ENCODE assay signal across 12 cellular contexts in the genomic region with DNA sequence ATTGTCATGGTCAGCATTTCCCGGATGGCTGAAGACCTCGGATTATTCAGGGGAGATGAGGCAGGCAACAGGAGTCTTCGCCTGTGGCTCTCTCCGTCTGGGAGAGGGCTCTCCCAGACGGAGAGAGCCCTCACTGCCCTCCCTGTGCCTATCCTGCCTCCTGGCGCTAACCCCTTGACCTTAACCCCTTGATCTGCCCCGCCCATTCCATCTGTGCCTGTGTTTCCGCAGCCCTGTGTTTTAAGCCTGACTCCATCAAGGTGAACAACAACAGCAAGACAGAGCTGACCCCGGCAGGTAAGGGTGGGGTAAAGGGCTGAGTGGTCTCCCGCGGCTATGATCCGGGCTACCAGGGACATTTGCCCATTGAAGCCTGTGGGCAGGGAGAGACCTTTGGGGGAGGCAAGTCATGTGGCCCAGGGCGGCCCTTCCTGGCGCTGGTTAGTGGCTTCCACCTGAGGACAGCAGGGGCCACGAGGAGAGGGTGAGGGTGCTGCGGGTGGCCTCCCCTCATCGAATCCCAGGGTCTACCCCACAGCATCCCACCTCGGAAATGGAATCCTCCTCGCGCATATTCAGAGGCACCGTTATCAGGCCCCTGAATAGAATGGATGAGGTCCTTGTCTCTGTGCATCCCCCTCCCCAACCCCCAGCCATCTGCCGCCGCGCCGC. TPM values are rescaled to one million over a fixed set of nuclear protein-coding genes. Genes with fewer than 3 reads are reported as not detected.
A peak's percentile ranks its signal among the peaks of the same experiment; 100 is the strongest.
DNase-seq lines count a peak whose midpoint lies in the region; ATAC-seq and TF ChIP-seq lines count a peak whose summit lies in the region.
"Had no signal": no experiment of that assay in that cellular context is flagged by ENCODE, and none has a peak within 500 bp of the region (broad histone marks: within the 10 kb centered on the region; RNA-seq: fewer than 3 reads in every experiment).

No MANE protein-coding gene starts in this region.

- H3K27me3 ChIP-seq in spleen (replicated peaks in 1 of 7): peaks cover 19 to 96% (median 59%) of the 10 kb centered on the region in 7 donors

- peak overlapping the region; percentile 53 for H3K4me3 Mint-ChIP-seq in activated CD4-positive, alpha-beta T cell treated with anti-CD3 and anti-CD28 coated beads, Interleukin-2, amount 10 ng/mL, durations not matched to agents 7 days and 5 days
- peak overlapping the region; percentile 67 for H3K4me3 Mint-ChIP-seq in activated T-helper 17 cell treated with anti-CD3 and anti-CD28 coated beads, Interleukin-2, amount 50 U/mL, for 72 hours

- intact Hi-C loops in spleen (cut with DNase I; ENCODE audit: low total_unique reads): no loop called here

- H3K4me1 ChIP-seq in spleen: peaks cover 14 to 24% (median 18%) of the 10 kb centered on the region in 6 donors

- H3K36me3 ChIP-seq in spleen: no peaks in the 10 kb centered on the region

- no peaks in the 10 kb centered on the region for H3K9me3 ChIP-seq in spleen

- CTCF ChIA-PET in activated CD4-positive, alpha-beta T cell treated with anti-CD3 and anti-CD28 coated beads, Interleukin-2, amount 10 ng/mL, durations not matched to agents 7 days and 5 days (lab: Charles Lee): interaction anchor here (1.0 to 1.3 kb wide), 2 partner anchors 8 to 112 kb away, joined by 4 read pairs; no protein-coding TSS in a partner anchor

- no peaks in the 10 kb centered on the region for H3K36me3 Mint-ChIP-seq in activated CD4-positive, alpha-beta T cell treated with anti-CD3 and anti-CD28 coated beads, Interleukin-2, amount 10 ng/mL, durations not matched to agents 7 days and 5 days (ENCODE audit: low read depth)
- no peaks in the 10 kb centered on the region for H3K36me3 Mint-ChIP-seq in activated T-helper 17 cell treated with anti-CD3 and anti-CD28 coated beads, Interleukin-2, amount 50 U/mL, for 72 hours (ENCODE audit: low read depth)

- peak overlapping the region in 7 of 8 donors; percentile 26 to 64 (median 37) for H3K4me3 ChIP-seq in spleen

- peaks cover 34% of the 10 kb centered on the region for H3K27me3 Mint-ChIP-seq in activated CD4-positive, alpha-beta T cell treated with anti-CD3 and anti-CD28 coated beads, Interleukin-2, amount 10 ng/mL, durations not matched to agents 7 days and 5 days
- H3K27me3 Mint-ChIP-seq in activated T-helper 17 cell treated with anti-CD3 and anti-CD28 coated beads, Interleukin-2, amount 50 U/mL, for 72 hours: peaks cover 48% of the 10 kb centered on the region

- no peak for DNase-seq in activated CD4-positive, alpha-beta T cell treated with anti-CD3 and anti-CD28 coated beads, Interleukin-2, amount 10 ng/mL, durations not matched to agents 7 days and 5 days
- no peak for DNase-seq in activated CD4-positive, alpha-beta T cell treated with anti-CD3 and anti-CD28 coated beads for 4 hours
- DNase-seq in iPS-NIHi11 (ENCODE audit: low spot score) (peak; percentile 58), spleen (no peak), nucleus accumbens (lab: John Stamatoyannopoulos, UW) (no peak), GM19240 (ENCODE audit: insufficient read length, low spot score) (no peak)
- DNase-seq: activated effector memory CD4-positive, alpha-beta T cell treated with anti-CD3 and anti-CD28 coated beads, Interleukin-2, amount 50 U/mL, for 16 hours; hippocampal formation; NCI-H1105 treated with DMSO at 0.1 percent for 48 hours had no signal

- peak in 1 of 11 experiments; percentile 1 for TF ChIP-seq CTCF in spleen (IDR thresholded peaks at IDR 0.05 in 8 of 11, conservative IDR thresholded peaks at IDR 0.05 in 3 of 11)

- H3K4me1 Mint-ChIP-seq in activated CD4-positive, alpha-beta T cell treated with anti-CD3 and anti-CD28 coated beads, Interleukin-2, amount 10 ng/mL, durations not matched to agents 7 days and 5 days: peaks cover 15% of the 10 kb centered on the region
- peaks cover 12% of the 10 kb centered on the region for H3K4me1 Mint-ChIP-seq in activated T-helper 17 cell treated with anti-CD3 and anti-CD28 coated beads, Interleukin-2, amount 50 U/mL, for 72 hours

- TF ChIP-seq POLR2A in spleen (IDR thresholded peaks at IDR 0.05): no peak

- no peak for ATAC-seq in activated T-helper 17 cell treated with anti-CD3 and anti-CD28 coated beads, Interleukin-2, amount 50 U/mL, for 72 hours (replicated peaks)
- no peak for ATAC-seq in GM21529 (IDR thresholded peaks at IDR 0.05; ENCODE audit: unreplicated experiment)

- H3K9me3 Mint-ChIP-seq in activated CD4-positive, alpha-beta T cell treated with anti-CD3 and anti-CD28 coated beads, Interleukin-2, amount 10 ng/mL, durations not matched to agents 7 days and 5 days: no peaks in the 10 kb centered on the region
- H3K9me3 Mint-ChIP-seq in activated T-helper 17 cell treated with anti-CD3 and anti-CD28 coated beads, Interleukin-2, amount 50 U/mL, for 72 hours: no peaks in the 10 kb centered on the region

- no peak overlapping the region for H3K27ac ChIP-seq in spleen

- 20 to 27% (median 24%) methylated on average over 23 to 25 of the region's 25 CpGs for WGBS in spleen, 5 donors

- H3K27ac Mint-ChIP-seq in activated CD4-positive, alpha-beta T cell treated with anti-CD3 and anti-CD28 coated beads, Interleukin-2, amount 10 ng/mL, durations not matched to agents 7 days and 5 days: no peak overlapping the region
- no peak overlapping the region for H3K27ac Mint-ChIP-seq in activated T-helper 17 cell treated with anti-CD3 and anti-CD28 coated beads, Interleukin-2, amount 50 U/mL, for 72 hours

- POLR2A ChIA-PET in activated CD4-positive, alpha-beta T cell treated with anti-CD3 and anti-CD28 coated beads, Interleukin-2, amount 10 ng/mL, durations not matched to agents 7 days and 5 days (lab: Charles Lee): no interaction called here

RNA-seq across cellular contexts. Expression of gene MUC12, which starts 4.2 kb away (rescaled TPM):
- total RNA-seq in activated CD4-positive, alpha-beta T cell treated with anti-CD3 and anti-CD28 coated beads, Interleukin-2, amount 10 ng/mL, durations not matched to agents 7 days and 5 days: not detected
- total RNA-seq in activated T-helper 17 cell treated with anti-CD3 and anti-CD28 coated beads, Interleukin-2, amount 50 U/mL, for 72 hours: under 1 TPM; 0.79 to 0.93 TPM
- total RNA-seq in spleen: under 1 TPM in 5 of 7 donors, not detected in 2; 0.07 to 0.89 (median 0.57) TPM
- polyA plus RNA-seq in spleen: 1 to 10 TPM in 2 of 3 donors, under 1 TPM in 1; 0.90 to 1.7 (median 1.3) TPM
- total RNA-seq: dermis microvascular lymphatic vessel endothelial cell had no signal

RNA-seq across cellular contexts. Expression of gene MUC3A, which starts 15.9 kb away (rescaled TPM):
- total RNA-seq in activated CD4-positive, alpha-beta T cell treated with anti-CD3 and anti-CD28 coated beads, Interleukin-2, amount 10 ng/mL, durations not matched to agents 7 days and 5 days: not detected
- under 1 TPM in 1 of 2 donors, not detected in 1; 0.11 TPM for total RNA-seq in activated T-helper 17 cell treated with anti-CD3 and anti-CD28 coated beads, Interleukin-2, amount 50 U/mL, for 72 hours
- under 1 TPM; 0.07 to 0.73 (median 0.30) TPM for total RNA-seq in spleen
- under 1 TPM; 0.17 to 0.29 (median 0.27) TPM for polyA plus RNA-seq in spleen
- total RNA-seq: dermis microvascular lymphatic vessel endothelial cell had no signal

RNA-seq across cellular contexts. Expression of gene MUC17, which starts 54.7 kb away (rescaled TPM):
- total RNA-seq in activated CD4-positive, alpha-beta T cell treated with anti-CD3 and anti-CD28 coated beads, Interleukin-2, amount 10 ng/mL, durations not matched to agents 7 days and 5 days: not detected
- not detected for total RNA-seq in activated T-helper 17 cell treated with anti-CD3 and anti-CD28 coated beads, Interleukin-2, amount 50 U/mL, for 72 hours
- total RNA-seq in spleen: not detected
- not detected for polyA plus RNA-seq in spleen
- total RNA-seq: dermis microvascular lymphatic vessel endothelial cell had no signal
